ENCODE assay signal across 16 cellular contexts in genomic region chr20:39036851-39037250, GRCh38.
"Had no signal": no experiment of that assay in that cellular context is flagged by ENCODE, and none has a peak within 500 bp of the region (broad histone marks: within the 10 kb centered on the region; RNA-seq: fewer than 3 reads in every experiment).

No MANE protein-coding gene starts in this region.

- ATAC-seq: left cardiac atrium; lower lobe of right lung; naive thymus-derived CD8-positive, alpha-beta T cell; right lobe of liver; stimulated activated naive B cell treated with anti-CD40 and anti-IgM and Interleukin-4, amounts not matched to agents 10 μg/mL and 1 μg/mL and 100 μg/mL, for 72 hours had no signal

- H3K36me3 ChIP-seq: colonic mucosa had no signal

- H3K4me1 ChIP-seq: colonic mucosa, lower lobe of right lung, prostate gland, right lobe of liver, spleen had no signal

- H3K9me3 ChIP-seq: colonic mucosa, lower lobe of right lung, prostate gland, right lobe of liver, spleen had no signal

- H3K27me3 ChIP-seq: colonic mucosa, right lobe of liver, spleen had no signal

- H3K27ac ChIP-seq: colonic mucosa, lower lobe of right lung, right lobe of liver, spleen had no signal

- H3K4me3 ChIP-seq: colonic mucosa, lower lobe of right lung, prostate gland, right lobe of liver, spleen had no signal

- DNase-seq: activated CD4-positive, alpha-beta T cell treated with anti-CD3 and anti-CD28 coated beads, Interleukin-2, amount 50 U/mL, for 4 hours; activated CD4-positive, CD25-positive, alpha-beta regulatory T cell treated with anti-CD3 and anti-CD28 coated beads, Interleukin-2, amount 50 U/mL, for 72 hours; activated gamma-delta T cell; activated T-cell treated with anti-CD3 and anti-CD28 coated beads, Interleukin-2, amount 50 U/mL, for 48 hours; caudate nucleus; colonic mucosa; left cardiac atrium; lower lobe of right lung; midbrain; naive thymus-derived CD8-positive, alpha-beta T cell; right lobe of liver; spleen; stimulated activated CD4-positive, alpha-beta T cell treated with anti-CD3 and anti-CD28 coated beads, Interleukin-1b, Interleukin-23, amount 100 ng/mL, for 48 hours; stimulated activated naive B cell treated with anti-CD40 and anti-IgM and Interleukin-4, amounts not matched to agents 10 μg/mL and 1 μg/mL and 100 μg/mL, for 72 hours; SW 1271 had no signal
